1 cellular context compared by ENCODE assay signal in genomic region chr7:120865191-120865976, GRCh38.
TF ChIP-seq lines count a peak whose summit lies in the region.

No MANE protein-coding gene starts in this region.

TF ChIP-seq in GM23338, 12 proteins besides CTCF, POLR2A, EP300 and RAD21:
- TF ChIP-seq EZH2phosphoT487 (IDR thresholded peaks at IDR 0.05; ENCODE audit: unreplicated experiment) (no peak), ZNF331 (CRISPR knock-in tag; IDR thresholded peaks at IDR 0.05; ENCODE audit: low read depth) (no peak), ZNF114 (CRISPR knock-in tag; IDR thresholded peaks at IDR 0.05) (no peak), EZH2 (IDR thresholded peaks at IDR 0.05; ENCODE audit: low read depth, unreplicated experiment) (no peak), STAT1 (IDR thresholded peaks at IDR 0.05; ENCODE audit: unreplicated experiment) (no peak), ZNF462 (CRISPR knock-in tag; IDR thresholded peaks at IDR 0.05) (no peak), JUNB (IDR thresholded peaks at IDR 0.05; ENCODE audit: unreplicated experiment) (no peak), POLR2AphosphoS5 (IDR thresholded peaks at IDR 0.05; ENCODE audit: low read depth) (no peak), CREB1 (CRISPR knock-in tag; IDR thresholded peaks at IDR 0.05; ENCODE audit: low read depth) (no peak), ETS1 (IDR thresholded peaks at IDR 0.05) (no peak), REST (IDR thresholded peaks at IDR 0.05; ENCODE audit: unreplicated experiment) (no peak), NANOG (IDR thresholded peaks at IDR 0.05; ENCODE audit: borderline replicate concordance) (no peak)
